In genomic region chr17:4788807-4789700, GRCh38 we compare ENCODE assay signal across 8 cellular contexts. TPM values are rescaled to one million over a fixed set of nuclear protein-coding genes. Genes with fewer than 3 reads are reported as not detected.
A peak's percentile ranks its signal among the peaks of the same experiment; 100 is the strongest.
DNase-seq lines count a peak whose midpoint lies in the region; ATAC-seq and TF ChIP-seq lines count a peak whose summit lies in the region.

GLTPD2 (plus strand) TSS chr17:4788964; CDS start chr17:4789012, 48 bp downstream.

- H3K36me3 ChIP-seq in mucosa of rectum (ENCODE audit: control insufficient read depth in 2 of 2, insufficient read depth in 2 of 2, low read length in 2 of 2) = no peaks in the 10 kb centered on the region

- peak within 1 kb of the TSS; percentile 95 to 96 for H3K27ac ChIP-seq in mucosa of rectum (ENCODE audit: low read depth in 2 of 2, low read length in 2 of 2)

- H3K27me3 ChIP-seq in mucosa of rectum (ENCODE audit: control insufficient read depth in 2 of 2, insufficient read depth in 2 of 2, low read length in 2 of 2) = peaks cover 3 to 4% of the 10 kb centered on the region in 2 donors

- H3K4me1 ChIP-seq in mucosa of rectum (ENCODE audit: control insufficient read depth in 2 of 2, insufficient read depth in 2 of 2, low read length in 2 of 2) = peaks cover 16 to 27% of the 10 kb centered on the region in 2 donors

- DNase-seq in GM12865 (ENCODE audit: low read depth) (no peak), HuH-7.5 (ENCODE audit: low spot score) (peak; percentile 78), chondrocyte (ENCODE audit: low spot score) (no peak), epidermal melanocyte (ENCODE audit: insufficient read length, low spot score) (no peak)
- DNase-seq in NK-92 treated with Interleukin-12 subunit alpha and Interleukin-12 subunit beta, amount 100 ng/mL, for 24 hours (lab: John Stamatoyannopoulos, UW) = no peak
- DNase-seq in stimulated activated CD8-positive, alpha-beta memory T cell treated with anti-CD3 and anti-CD28 coated beads, Interleukin-4, amount 100 ng/mL, for 48 hours = no peak

- peak within 1 kb of the TSS; percentile 90 for H3K4me3 Mint-ChIP-seq in chondrocyte (ENCODE audit: unreplicated experiment)

- H3K27ac Mint-ChIP-seq in chondrocyte (ENCODE audit: unreplicated experiment) = peak within 1 kb of the TSS; percentile 74

- peak within 1 kb of the TSS; percentile 82 to 89 for H3K9ac ChIP-seq in mucosa of rectum (ENCODE audit: low read depth in 1 of 2, low read length in 2 of 2)

- H3K9me3 Mint-ChIP-seq in chondrocyte (ENCODE audit: low read depth) = no peaks in the 10 kb centered on the region

- no peak for ATAC-seq in HG03135 (IDR thresholded peaks at IDR 0.05; ENCODE audit: unreplicated experiment)

- H3K4me3 ChIP-seq in GM12865 (ENCODE audit: low read depth, low read length) (peak within 1 kb of the TSS; percentile 73), mucosa of rectum (ENCODE audit: low read length in 2 of 2) (peak within 1 kb of the TSS; percentile 68 to 87)

- TF ChIP-seq CTCF in GM12865 (IDR thresholded peaks at IDR 0.05; ENCODE audit: insufficient read depth, low read depth, low read length, missing control alignments) (no peak), chondrocyte (IDR thresholded peaks at IDR 0.05) (no peak)

- peaks cover 19% of the 10 kb centered on the region for H3K4me1 Mint-ChIP-seq in chondrocyte (ENCODE audit: low read depth)

- H3K36me3 Mint-ChIP-seq in chondrocyte (ENCODE audit: low read depth) = no peaks in the 10 kb centered on the region

- no peaks in the 10 kb centered on the region for H3K27me3 Mint-ChIP-seq in chondrocyte (ENCODE audit: low read depth)

- H3K9me3 ChIP-seq in mucosa of rectum (ENCODE audit: control insufficient read depth in 2 of 2, low read length in 2 of 2) = no peaks in the 10 kb centered on the region

RNA-seq across cellular contexts. Expression of gene GLTPD2, which starts in this region (rescaled TPM):
- total RNA-seq in chondrocyte = not detected in 3 replicates
